1 cellular context compared by ENCODE assay signal in genomic region chr7:123769371-123769770, GRCh38.
TF ChIP-seq lines count a peak whose summit lies in the region.

No MANE protein-coding gene starts in this region.

TF ChIP-seq in HepG2, 621 proteins besides CTCF, POLR2A, EP300 and RAD21 (continued from another document):
- TF ChIP-seq PRDM10 (CRISPR knock-in tag; IDR thresholded peaks at IDR 0.05; ENCODE audit: low read depth) (0 out of 2 replicates have a peak, but pooled peaks have one; percentile 65), GATAD2A (CRISPR knock-in tag; IDR thresholded peaks at IDR 0.05) (peak; percentile 31; the same call in 1 of the 2 replicates), ARID5B (CRISPR knock-in tag; IDR thresholded peaks at IDR 0.05) (0 out of 2 replicates have a peak, but pooled peaks have one; percentile 29), SIN3A (IDR thresholded peaks at IDR 0.05; ENCODE audit: borderline replicate concordance, low read depth, low read length) (no peak)
